ENCODE assay signal across 21 cellular contexts in genomic region chr18:58700209-58700608, GRCh38. TPM values are rescaled to one million over a fixed set of nuclear protein-coding genes. Genes with fewer than 3 reads are reported as not detected.
A peak's percentile ranks its signal among the peaks of the same experiment; 100 is the strongest.
DNase-seq lines count a peak whose midpoint lies in the region; ATAC-seq, FAIRE-seq and TF ChIP-seq lines count a peak whose summit lies in the region.
"Had no signal": no experiment of that assay in that cellular context is flagged by ENCODE, and none has a peak within 500 bp of the region (broad histone marks: within the 10 kb centered on the region; RNA-seq: fewer than 3 reads in every experiment).

No MANE protein-coding gene starts in this region.

- POLR2A ChIA-PET in HepG2 (lab: Yijun Ruan, JAX), result no interaction called here
- POLR2A ChIA-PET in HCT116 (lab: Charles Lee), result no interaction called here
- POLR2A ChIA-PET in K562 (lab: Yijun Ruan, JAX), result no interaction called here

- no peaks in the 10 kb centered on the region for H3K9me3 ChIP-seq in HepG2 (ENCODE audit: low read length)
- H3K9me3 ChIP-seq in right lobe of liver, result no peaks in the 10 kb centered on the region
- H3K9me3 ChIP-seq in HCT116 (ENCODE audit: control insufficient read depth in 1 of 2, insufficient read depth in 1 of 2, low read depth in 1 of 2, low read length in 2 of 2), result no peaks in the 10 kb centered on the region
- H3K9me3 ChIP-seq in K562 (replicated peaks; ENCODE audit: control insufficient read depth, insufficient read depth, low read depth, low read length), result no peaks in the 10 kb centered on the region
- H3K9me3 ChIP-seq in neural progenitor cell (ENCODE audit: low read depth), result no peaks in the 10 kb centered on the region
- H3K9me3 ChIP-seq: HAP-1 had no signal

- 94% methylated on average over 4 of the region's 4 CpGs for WGBS in HepG2 (ENCODE audit: low lambda C conversion rate)
- WGBS in right lobe of liver (ENCODE audit: insufficient coverage, low coverage, low lambda C conversion rate, missing lambda C conversion rate), result 87% methylated on average over 4 of the region's 4 CpGs
- WGBS in K562 (ENCODE audit: insufficient coverage, low coverage, missing lambda C conversion rate), result 11% methylated on average over 4 of the region's 4 CpGs

- no peak for FAIRE-seq in HepG2 (lab: Jason Lieb, UNC)
- FAIRE-seq in K562 (lab: Jason Lieb, UNC), result no peak
- FAIRE-seq: GM12891, GM18507, H54 had no signal

- H3K9me3 Mint-ChIP-seq in neural progenitor cell, result no peaks in the 10 kb centered on the region
- H3K9me3 Mint-ChIP-seq: CD8-positive, alpha-beta T cell had no signal

- H3K9me2 ChIP-seq in HCT116 (ENCODE audit: insufficient read depth), result no peaks in the 10 kb centered on the region

- ATAC-seq in HepG2, result no peak
- no peak for ATAC-seq in right lobe of liver
- ATAC-seq in HCT116, result no peak
- no peak for ATAC-seq in K562
- ATAC-seq: CD8-positive, alpha-beta T cell had no signal

- H3K27me3 ChIP-seq in HepG2 (ENCODE audit: control insufficient read depth in 1 of 2, insufficient read depth in 2 of 2, low read length in 2 of 2) (no peaks in the 10 kb centered on the region), right lobe of liver (no peaks in the 10 kb centered on the region), HCT116 (ENCODE audit: insufficient read depth, low read length) (no peaks in the 10 kb centered on the region), K562 (ENCODE audit: control insufficient read depth in 2 of 2, insufficient read depth in 2 of 2, low read length in 2 of 2) (no peaks in the 10 kb centered on the region), neural progenitor cell (no peaks in the 10 kb centered on the region)
- H3K27me3 ChIP-seq: BLaER1 had no signal

- in situ Hi-C loops in HepG2 (cut with HindIII; ENCODE audit: extremely low pct_ligation_motif_present, low pct_unique_long_range_greater_than_20kb) (no loop called here), K562 (cut with MboI) (no loop called here)

- H3K4me1 Mint-ChIP-seq in neural progenitor cell, result peaks cover 2% of the 10 kb centered on the region

- H3K27ac Mint-ChIP-seq in neural progenitor cell, result no peak overlapping the region
- H3K27ac Mint-ChIP-seq: CD8-positive, alpha-beta T cell had no signal

- TF ChIP-seq RAD21 in HepG2 (CRISPR knock-in tag; IDR thresholded peaks at IDR 0.05) (no peak), HCT116 (IDR thresholded peaks at IDR 0.05; ENCODE audit: low read depth) (no peak), K562 (CRISPR knock-in tag; conservative IDR thresholded peaks at IDR 0.05 in 1 of 2, IDR thresholded peaks at IDR 0.05 in 1 of 2) (no peak)

- H3K36me3 ChIP-seq in HepG2 (replicated peaks in 1 of 2; ENCODE audit: control insufficient read depth in 1 of 2, insufficient read depth in 2 of 2, low read length in 2 of 2), result peaks cover 14 to 83% of the 10 kb centered on the region in 2 experiments
- peaks cover 0 to 11% (median 4%) of the 10 kb centered on the region in 4 donors for H3K36me3 ChIP-seq in right lobe of liver
- peaks cover 4 to 34% of the 10 kb centered on the region in 2 experiments; a peak in 2 of 4 replicates for H3K36me3 ChIP-seq in HCT116 (ENCODE audit: control insufficient read depth in 1 of 2, insufficient read depth in 2 of 2, low read length in 2 of 2)
- H3K36me3 ChIP-seq in K562 (ENCODE audit: control insufficient read depth, insufficient read depth, low read length), result no peaks in the 10 kb centered on the region
- H3K36me3 ChIP-seq in neural progenitor cell, result no peaks in the 10 kb centered on the region

- H3K4me3 Mint-ChIP-seq in neural progenitor cell, result no peak overlapping the region
- H3K4me3 Mint-ChIP-seq: B cell; CD4-positive, CD25-positive, alpha-beta regulatory T cell; CD8-positive, alpha-beta T cell had no signal

- no peaks in the 10 kb centered on the region for H3K27me3 Mint-ChIP-seq in neural progenitor cell (ENCODE audit: insufficient read depth, low read depth)
- H3K27me3 Mint-ChIP-seq: B cell; CD4-positive, CD25-positive, alpha-beta regulatory T cell had no signal

- H3K36me3 Mint-ChIP-seq in neural progenitor cell, result peaks cover 39% of the 10 kb centered on the region

- no peak overlapping the region for H3K9ac ChIP-seq in HepG2 (ENCODE audit: insufficient read depth, low read depth, low read length)
- no peak overlapping the region for H3K9ac ChIP-seq in HCT116 (ENCODE audit: low read length)
- no peak overlapping the region for H3K9ac ChIP-seq in K562 (ENCODE audit: insufficient read depth in 1 of 2, low read depth in 2 of 2, low read length in 2 of 2)
- no peak overlapping the region for H3K9ac ChIP-seq in neural progenitor cell
- H3K9ac ChIP-seq: BLaER1 had no signal

- no peaks in the 10 kb centered on the region for H3K9me1 ChIP-seq in K562 (ENCODE audit: control insufficient read depth, insufficient read depth, low read length)

- no peak for TF ChIP-seq POLR2A in HepG2 (IDR thresholded peaks at IDR 0.05; ENCODE audit: insufficient read depth in 1 of 2, low read depth in 2 of 2, low read length in 2 of 2)
- TF ChIP-seq POLR2A in right lobe of liver (IDR thresholded peaks at IDR 0.05), result no peak
- no peak for TF ChIP-seq POLR2A in HCT116 (IDR thresholded peaks at IDR 0.05; ENCODE audit: borderline replicate concordance, extremely low read depth, insufficient read depth, insufficient read length)
- TF ChIP-seq POLR2A in K562 (conservative IDR thresholded peaks at IDR 0.05), result no peak

- no TSS peak for BruUV-seq in HepG2 (replicated peaks; lab: Mats Ljungman, UMichigan)
- BruUV-seq in HCT116 (replicated peaks; lab: Mats Ljungman, UMichigan), result no TSS peak
- BruUV-seq in K562 (replicated peaks; lab: Mats Ljungman, UMichigan), result no TSS peak

- H3K4me3 ChIP-seq in HepG2 (replicated peaks in 1 of 3; ENCODE audit: insufficient read depth in 1 of 3, low read depth in 2 of 3, low read length in 3 of 3) (no peak overlapping the region), right lobe of liver (no peak overlapping the region), HCT116 (replicated peaks in 1 of 2; ENCODE audit: low read depth in 1 of 2, low read length in 2 of 2) (no peak overlapping the region), K562 (no peak overlapping the region), neural progenitor cell (no peak overlapping the region)
- H3K4me3 ChIP-seq: BLaER1, HAP-1 had no signal

- H3K79me2 ChIP-seq in HepG2 (ENCODE audit: insufficient read depth, low read length) (peaks cover 9% of the 10 kb centered on the region), HCT116 (ENCODE audit: insufficient read depth, low read length) (peaks cover 67% of the 10 kb centered on the region), K562 (ENCODE audit: control insufficient read depth, insufficient read depth, low read length) (no peaks in the 10 kb centered on the region), neural progenitor cell (ENCODE audit: low read depth) (no peaks in the 10 kb centered on the region)

- no peak for DNase-seq in HepG2 (ENCODE audit: low spot score)
- no peak for DNase-seq in right lobe of liver
- no peak for DNase-seq in HCT116 (ENCODE audit: low read depth, low spot score)
- no peak for DNase-seq in K562 (ENCODE audit: extremely low read depth in 1 of 4, low spot score in 3 of 4)
- no peak for DNase-seq in neural progenitor cell (ENCODE audit: low spot score)
- no peak for DNase-seq in COLO668 (lab: John Stamatoyannopoulos, UW; ENCODE audit: unreplicated experiment)
- no peak for DNase-seq in GM10266 (ENCODE audit: extremely low spot score)
- no peak for DNase-seq in SKM-1 (lab: John Stamatoyannopoulos, UW; ENCODE audit: unreplicated experiment)
- DNase-seq: CD8-positive, alpha-beta T cell; DMS79; EL; GDM1; GOT3 had no signal

- H3K4me1 ChIP-seq in HepG2 (ENCODE audit: insufficient read depth, low read length), result no peaks in the 10 kb centered on the region
- no peaks in the 10 kb centered on the region for H3K4me1 ChIP-seq in right lobe of liver
- H3K4me1 ChIP-seq in HCT116 (ENCODE audit: control insufficient read depth in 1 of 2, insufficient read depth in 2 of 2, low read length in 2 of 2), result peaks cover 6 to 10% of the 10 kb centered on the region in 2 experiments; a peak in 3 of 4 replicates
- no peaks in the 10 kb centered on the region; a peak in 1 of 5 replicates for H3K4me1 ChIP-seq in K562 (replicated peaks in 1 of 2; ENCODE audit: control insufficient read depth in 2 of 2, insufficient read depth in 2 of 2, low read length in 2 of 2)
- peaks cover 9% of the 10 kb centered on the region for H3K4me1 ChIP-seq in neural progenitor cell
- H3K4me1 ChIP-seq: BLaER1 had no signal

- H3K4me2 ChIP-seq in HepG2 (ENCODE audit: low read depth, low read length) (no peak overlapping the region), HCT116 (ENCODE audit: low read length) (no peak overlapping the region), K562 (ENCODE audit: insufficient read depth, low read length) (no peak overlapping the region), neural progenitor cell (no peak overlapping the region)
- H3K4me2 ChIP-seq: BLaER1 had no signal

- H4K20me1 ChIP-seq in HepG2 (ENCODE audit: insufficient read depth, low read length), result no peaks in the 10 kb centered on the region
- H4K20me1 ChIP-seq in HCT116 (ENCODE audit: insufficient read depth), result no peaks in the 10 kb centered on the region; the same call in 1 of the 2 replicates
- no peaks in the 10 kb centered on the region for H4K20me1 ChIP-seq in K562 (replicated peaks; ENCODE audit: control insufficient read depth, insufficient read depth, low read length)
- no peaks in the 10 kb centered on the region for H4K20me1 ChIP-seq in neural progenitor cell (ENCODE audit: low read depth)
- H4K20me1 ChIP-seq: BLaER1 had no signal

- RAD21 ChIA-PET in HCT116 (lab: Charles Lee; ENCODE audit: low non-redundant PET in 1 of 2, low total read pairs in 2 of 2, uncharacterized antibody in 2 of 2, unreplicated experiment in 2 of 2), result no interaction called here

- CTCF ChIA-PET in HepG2 (lab: Yijun Ruan, JAX; ENCODE audit: low intra/inter-chr PET ratio, low total read pairs), result no interaction called here
- CTCF ChIA-PET in HCT116 (lab: Charles Lee), result interaction anchor here (1.5 kb wide), 1 partner anchor 10 kb away, joined by 3 read pairs; no protein-coding TSS in a partner anchor
- CTCF ChIA-PET in K562 (lab: Yijun Ruan, JAX; ENCODE audit: low intra/inter-chr PET ratio), result no interaction called here

- intact Hi-C loops in HepG2 (cut with micrococcal nuclease; ENCODE audit: unreplicated experiment) (no loop called here), right lobe of liver (cut with DNase I) (no loop called here), HCT116 (cut with micrococcal nuclease) (no loop called here), K562 (cut with micrococcal nuclease) (no loop called here)

- no peak overlapping the region for H3K27ac ChIP-seq in HepG2 (ENCODE audit: extremely low read length, insufficient read depth, low read length)
- H3K27ac ChIP-seq in right lobe of liver, result no peak overlapping the region
- 0 out of 2 replicates have a peak overlapping the region, but pooled peaks have one; percentile 10 for H3K27ac ChIP-seq in HCT116 (ENCODE audit: low read depth, low read length)
- no peak overlapping the region for H3K27ac ChIP-seq in K562 (ENCODE audit: extremely low read depth, low read depth, low read length)
- peak overlapping the region; percentile 8 for H3K27ac ChIP-seq in neural progenitor cell
- H3K27ac ChIP-seq: BLaER1, C4-2B had no signal

- no peak for TF ChIP-seq EP300 in HepG2 (IDR thresholded peaks at IDR 0.05; ENCODE audit: low read depth in 2 of 2, low read length in 2 of 2)
- TF ChIP-seq EP300 in HepG2 (CRISPR knock-in tag; IDR thresholded peaks at IDR 0.05; ENCODE audit: borderline replicate concordance), result no peak
- TF ChIP-seq EP300 in K562 (IDR thresholded peaks at IDR 0.05; ENCODE audit: low read length), result no peak

- H3F3A ChIP-seq in neural progenitor cell (ENCODE audit: low read depth), result no peaks in the 10 kb centered on the region

- TF ChIP-seq CTCF in HepG2 (CRISPR knock-in tag; IDR thresholded peaks at IDR 0.05), result no peak
- TF ChIP-seq CTCF in right lobe of liver (IDR thresholded peaks at IDR 0.05), result no peak
- TF ChIP-seq CTCF in HCT116 (IDR thresholded peaks at IDR 0.05 in 2 of 3, conservative IDR thresholded peaks at IDR 0.05 in 1 of 3; ENCODE audit: borderline replicate concordance in 1 of 3, insufficient read depth in 1 of 3, low read depth in 2 of 3, low read length in 2 of 3), result no peak
- no peak for TF ChIP-seq CTCF in K562 (IDR thresholded peaks at IDR 0.05 in 2 of 3, conservative IDR thresholded peaks at IDR 0.05 in 1 of 3; ENCODE audit: insufficient read depth in 2 of 3, low read depth in 1 of 3, low read length in 3 of 3)
- no peak for TF ChIP-seq CTCF in neural progenitor cell (IDR thresholded peaks at IDR 0.05)
- no peak for TF ChIP-seq CTCF in GM10266 (IDR thresholded peaks at IDR 0.05; ENCODE audit: control insufficient read depth, insufficient read depth, low read depth, missing control alignments)

- no peak overlapping the region for H2AFZ ChIP-seq in HepG2 (ENCODE audit: low read length)
- H2AFZ ChIP-seq in HCT116 (ENCODE audit: low read depth, low read length, poor library complexity, severe bottlenecking), result no peak overlapping the region
- no peak overlapping the region for H2AFZ ChIP-seq in K562 (ENCODE audit: low read depth, low read length)
- no peak overlapping the region for H2AFZ ChIP-seq in neural progenitor cell (replicated peaks)

RNA-seq across cellular contexts. Expression of gene MALT1, which starts 28.9 kb away (rescaled TPM):
- total RNA-seq in HepG2 (2016; rRNA removed; fragmentation: Illumina TruSeq; extraction: Trizol) (43.9 and 58.3 TPM in 2 replicates), right lobe of liver (10 to 100 TPM in 3 of 6 experiments, 1 to 10 TPM in 3; 9.2 to 16.0 (median 10.2) TPM), HCT116 (2021; ENCODE audit: unreplicated experiment) (41.1 TPM), K562 (2014; rRNA removed) (0.14 and 0.41 TPM in 2 replicates), K562 (2014; rRNA removed; fragmentation: Illumina TruSeq; extraction: Trizol) (0.47 and 0.77 TPM in 2 replicates), K562 (2015; rRNA removed; fragmentation: Illumina TruSeq; extraction: Trizol) (0.62 and 0.90 TPM in 2 replicates), K562 (2021) (0.42 and 0.58 TPM in 2 replicates), neural progenitor cell (ENCODE audit: low replicate concordance) (24.4 and 28.4 TPM in 2 replicates)
- 12.6 and 16.9 TPM in 2 replicates for total RNA-seq in HepG2 (2016; cell fraction: cytosol; rRNA removed; fragmentation: Illumina TruSeq; extraction: Trizol; ENCODE audit: low read depth)
- 42.4 and 58.8 TPM in 2 replicates for total RNA-seq in HepG2 (2016; cell fraction: insoluble cytoplasmic fraction; rRNA removed; fragmentation: Illumina TruSeq; extraction: Trizol)
- 24.9 and 27.8 TPM in 2 replicates for total RNA-seq in HepG2 (2016; cell fraction: membrane; rRNA removed; fragmentation: Illumina TruSeq; extraction: Trizol)
- 42.9 and 45.6 TPM in 2 replicates for total RNA-seq in HepG2 (2016; cell fraction: nucleus; rRNA removed; fragmentation: Illumina TruSeq; extraction: Trizol)
- polyA plus RNA-seq in HepG2 (2011; rRNA removed) (58.7 and 89.0 TPM in 2 replicates), K562 (2011; rRNA removed) (1.6 and 6.5 TPM in 2 replicates), K562 (2014; fragmentation: Illumina TruSeq; extraction: Trizol) (0.31 and 0.36 TPM in 2 replicates), K562 (2014; fragmentation: Nextera tagmentation; extraction: Ambion mirVana) (under 1 TPM; 0.18 to 0.32 TPM), K562 (2014; rRNA removed) (0.25 and 0.66 TPM in 2 replicates)
- polyA plus RNA-seq in HepG2 (2011; cell fraction: cytosol; rRNA removed), result 25.9 and 33.0 TPM in 2 replicates
- polyA plus RNA-seq in HepG2 (2011; cell fraction: nucleus; rRNA removed), result 93.3 and 107 TPM in 2 replicates
- 35.2 and 39.1 TPM in 2 replicates for polyA plus RNA-seq in HepG2 (2012)
- polyA plus RNA-seq in HepG2 (2016; cell fraction: cytosol; fragmentation: Illumina TruSeq; extraction: Trizol; ENCODE audit: low read depth), result 4.8 and 5.1 TPM in 2 replicates
- 31.6 and 31.8 TPM in 2 replicates for polyA plus RNA-seq in HepG2 (2016; cell fraction: insoluble cytoplasmic fraction; fragmentation: Illumina TruSeq; extraction: Trizol; ENCODE audit: low read depth)
- polyA plus RNA-seq in HepG2 (2016; cell fraction: membrane; fragmentation: Illumina TruSeq; extraction: Trizol; ENCODE audit: low read depth), result 8.4 and 9.1 TPM in 2 replicates
- 36.3 and 37.2 TPM in 2 replicates for polyA plus RNA-seq in HepG2 (2016; cell fraction: nucleus; fragmentation: Illumina TruSeq; extraction: Trizol; ENCODE audit: insufficient read depth, low read depth)
- polyA minus RNA-seq in HepG2 (2011; rRNA and poly(A)+ RNA removed; ENCODE audit: low replicate concordance), result 20.1 and 50.7 TPM in 2 replicates
- polyA minus RNA-seq in HepG2 (2011; cell fraction: cytosol; rRNA and poly(A)+ RNA removed), result 50.6 and 52.2 TPM in 2 replicates
- 154 and 172 TPM in 2 replicates for polyA minus RNA-seq in HepG2 (2011; cell fraction: nucleus; rRNA and poly(A)+ RNA removed)
- polyA plus RNA-seq in HCT116 (2012), result 18.0 and 23.4 TPM in 2 replicates
- 1.1 and 3.1 TPM in 2 replicates for total RNA-seq in K562 (2011; cell fraction: chromatin; rRNA removed; ENCODE audit: low replicate concordance)
- 0.50 and 0.66 TPM in 2 replicates for total RNA-seq in K562 (2011; cell fraction: nucleolus; rRNA removed)
- 0.84 and 1.5 TPM in 2 replicates for total RNA-seq in K562 (2011; cell fraction: nucleoplasm; rRNA removed)
- polyA plus RNA-seq in K562 (2011; cell fraction: cytosol; rRNA removed), result 0.31 and 3.2 TPM in 2 replicates
- polyA plus RNA-seq in K562 (2011; cell fraction: nucleus; rRNA removed), result 1.1 and 10.4 TPM in 2 replicates
- 0.35 and 0.72 TPM in 2 replicates for polyA plus RNA-seq in K562 (2012)
- polyA minus RNA-seq in K562 (2011; rRNA and poly(A)+ RNA removed), result 2.0 and 9.8 TPM in 2 replicates
- polyA minus RNA-seq in K562 (2011; cell fraction: cytosol; rRNA and poly(A)+ RNA removed), result 1.5 TPM in 2 replicates
- polyA minus RNA-seq in K562 (2011; cell fraction: nucleus; rRNA and poly(A)+ RNA removed), result 0.81 and 5.3 TPM in 2 replicates

Comparison
In these comparisons a context has a peak if more than half of its experiments do, and no peak if none do; other contexts are left out.
1. H3K27ac ChIP-seq: peak in HCT116 (single experiment) and neural progenitor cell (single experiment); none in HepG2 (single experiment), right lobe of liver (0 of 3) and K562 (single experiment).
2. Of the 241 proteins assayed by ChIP-seq in both HepG2 and K562: peak only in HepG2: MAFF and MAFK; only in K562: MAFG and NFE2L1; in both: none; in neither: 237.